ENCODE assay signal across 19 cellular contexts in genomic region chr10:17316488-17317170, GRCh38.
DNase-seq lines count a peak whose midpoint lies in the region; ATAC-seq, FAIRE-seq and TF ChIP-seq lines count a peak whose summit lies in the region.
"Had no signal": no experiment of that assay in that cellular context is flagged by ENCODE, and none has a peak within 500 bp of the region (broad histone marks: within the 10 kb centered on the region; RNA-seq: fewer than 3 reads in every experiment).

No MANE protein-coding gene starts in this region.

- H4K20me1 ChIP-seq in OCI-LY7 (ENCODE audit: insufficient read depth, low read length): no peaks in the 10 kb centered on the region
- H4K20me1 ChIP-seq in HepG2 (ENCODE audit: insufficient read depth, low read length): no peaks in the 10 kb centered on the region

- no peaks in the 10 kb centered on the region for H3K4me1 ChIP-seq in OCI-LY7 (ENCODE audit: insufficient read depth, low read length, poor library complexity, severe bottlenecking)
- H3K4me1 ChIP-seq in HepG2 (ENCODE audit: insufficient read depth, low read length): no peaks in the 10 kb centered on the region
- H3K4me1 ChIP-seq: heart right ventricle, left ventricle myocardium inferior, right atrium auricular region had no signal

- H3K4me3 ChIP-seq in OCI-LY7 (ENCODE audit: low read depth, low read length, poor library complexity, severe bottlenecking): no peak overlapping the region
- H3K4me3 ChIP-seq in HepG2 (replicated peaks in 1 of 3; ENCODE audit: insufficient read depth in 1 of 3, low read depth in 2 of 3, low read length in 3 of 3): no peak overlapping the region
- H3K4me3 ChIP-seq: heart right ventricle, left ventricle myocardium inferior, right atrium auricular region had no signal

- TF ChIP-seq CTCF in OCI-LY7 (conservative IDR thresholded peaks at IDR 0.05; ENCODE audit: low read length): no peak
- no peak for TF ChIP-seq CTCF in HepG2 (CRISPR knock-in tag; IDR thresholded peaks at IDR 0.05)

- H3K27ac ChIP-seq in OCI-LY7 (ENCODE audit: low read depth, low read length, poor library complexity, severe bottlenecking): no peak overlapping the region
- H3K27ac ChIP-seq in HepG2 (ENCODE audit: extremely low read length, insufficient read depth, low read length): no peak overlapping the region
- H3K27ac ChIP-seq: heart right ventricle, left ventricle myocardium inferior, right atrium auricular region had no signal

- CTCF ChIA-PET in OCI-LY7 (lab: Charles Lee; ENCODE audit: unreplicated experiment): no interaction called here
- CTCF ChIA-PET in HepG2 (lab: Yijun Ruan, JAX; ENCODE audit: low intra/inter-chr PET ratio, low total read pairs): no interaction called here

- no peak for TF ChIP-seq EP300 in HepG2 (IDR thresholded peaks at IDR 0.05; ENCODE audit: low read depth in 2 of 2, low read length in 2 of 2)
- no peak for TF ChIP-seq EP300 in HepG2 (CRISPR knock-in tag; IDR thresholded peaks at IDR 0.05; ENCODE audit: borderline replicate concordance)

- 0% methylated on average over 1 of the region's 1 CpG for WGBS in HepG2 (ENCODE audit: low lambda C conversion rate)

- H3K79me2 ChIP-seq in OCI-LY7 (ENCODE audit: insufficient read depth, low read depth, low read length) (no peaks in the 10 kb centered on the region), HepG2 (ENCODE audit: insufficient read depth, low read length) (no peaks in the 10 kb centered on the region)

- no peak for TF ChIP-seq RAD21 in HepG2 (CRISPR knock-in tag; IDR thresholded peaks at IDR 0.05)

- H3K9me3 ChIP-seq in OCI-LY7 (ENCODE audit: low read length) (no peaks in the 10 kb centered on the region), HepG2 (ENCODE audit: low read length) (no peaks in the 10 kb centered on the region)
- H3K9me3 ChIP-seq: heart right ventricle, right atrium auricular region had no signal

- H3K27me3 ChIP-seq in HepG2 (ENCODE audit: control insufficient read depth in 1 of 2, insufficient read depth in 2 of 2, low read length in 2 of 2): no peaks in the 10 kb centered on the region; a peak in 1 of 5 replicates
- H3K27me3 ChIP-seq: heart right ventricle, right atrium auricular region had no signal

- in situ Hi-C loops in HepG2 (cut with HindIII; ENCODE audit: extremely low pct_ligation_motif_present, low pct_unique_long_range_greater_than_20kb): no loop called here

- H3K36me3 ChIP-seq in OCI-LY7 (ENCODE audit: insufficient read depth, low read length): no peaks in the 10 kb centered on the region
- no peaks in the 10 kb centered on the region for H3K36me3 ChIP-seq in HepG2 (replicated peaks in 1 of 2; ENCODE audit: control insufficient read depth in 1 of 2, insufficient read depth in 2 of 2, low read length in 2 of 2)
- H3K36me3 ChIP-seq: left ventricle myocardium inferior, right atrium auricular region had no signal

- no peak for FAIRE-seq in HepG2 (lab: Jason Lieb, UNC)
- FAIRE-seq: bronchial epithelial cell had no signal

- ATAC-seq in GM18861 (IDR thresholded peaks at IDR 0.05; ENCODE audit: unreplicated experiment) (peak; percentile 83), GM21447 (IDR thresholded peaks at IDR 0.05; ENCODE audit: unreplicated experiment) (peak; percentile 92), HG02970 (IDR thresholded peaks at IDR 0.05; ENCODE audit: low FRiP score, unreplicated experiment) (peak; percentile 92), HG03520 (IDR thresholded peaks at IDR 0.05; ENCODE audit: unreplicated experiment) (peak; percentile 97), HepG2 (no peak)
- ATAC-seq: heart right ventricle; stimulated activated naive CD8-positive, alpha-beta T cell treated with anti-CD3 and anti-CD28 coated beads, Interleukin-15, amount 100 ng/mL, for 72 hours had no signal

- H2AFZ ChIP-seq in OCI-LY7 (ENCODE audit: low read length) (no peak overlapping the region), HepG2 (ENCODE audit: low read length) (no peak overlapping the region)

- DNase-seq in OCI-LY7 (ENCODE audit: low spot score) (no peak), hypothalamus (lab: John Stamatoyannopoulos, UW) (no peak), HepG2 (ENCODE audit: low spot score) (no peak), activated gamma-delta T cell (lab: John Stamatoyannopoulos, UW) (no peak)
- DNase-seq: activated CD4-positive, alpha-beta T cell treated with anti-CD3 and anti-CD28 coated beads, Interleukin-2, amount 10 ng/mL, durations not matched to agents 7 days and 5 days; activated naive CD4-positive, alpha-beta T cell; heart right ventricle; left ventricle myocardium inferior; MV-4-11; NCI-H345; stimulated activated CD4-positive, alpha-beta T cell treated with anti-CD3 and anti-CD28 coated beads, Interleukin-4, amount 100 ng/mL, for 4 hours; stimulated activated naive CD8-positive, alpha-beta T cell treated with anti-CD3 and anti-CD28 coated beads, Interleukin-15, amount 100 ng/mL, for 72 hours; T-helper 2 cell had no signal

- H3K9ac ChIP-seq in HepG2 (ENCODE audit: insufficient read depth, low read depth, low read length): no peak overlapping the region

- no peak overlapping the region for H3K4me2 ChIP-seq in OCI-LY7 (ENCODE audit: low read length)
- H3K4me2 ChIP-seq in HepG2 (ENCODE audit: low read depth, low read length): no peak overlapping the region

- POLR2A ChIA-PET in OCI-LY7 (lab: Charles Lee) (no interaction called here), HepG2 (lab: Yijun Ruan, JAX) (no interaction called here)

- no TSS peak for BruUV-seq in OCI-LY7 (replicated peaks; lab: Mats Ljungman, UMichigan)
- BruUV-seq in HepG2 (replicated peaks; lab: Mats Ljungman, UMichigan): no TSS peak

- H3K9me2 ChIP-seq in OCI-LY7 (ENCODE audit: insufficient read depth, low read length): no peaks in the 10 kb centered on the region

- intact Hi-C loops in OCI-LY7 (cut with micrococcal nuclease; ENCODE audit: unreplicated experiment): no loop called here
- intact Hi-C loops in HepG2 (cut with micrococcal nuclease; ENCODE audit: unreplicated experiment): no loop called here

- no peak for TF ChIP-seq POLR2A in HepG2 (IDR thresholded peaks at IDR 0.05; ENCODE audit: insufficient read depth in 1 of 2, low read depth in 2 of 2, low read length in 2 of 2)

TF ChIP-seq in HepG2, 621 proteins besides CTCF, POLR2A, EP300 and RAD21:
- TF ChIP-seq SMARCC2 (IDR thresholded peaks at IDR 0.05): no peak
- TF ChIP-seq DRAP1 (CRISPR knock-in tag; IDR thresholded peaks at IDR 0.05): no peak
- TF ChIP-seq ZNF460 (CRISPR knock-in tag; IDR thresholded peaks at IDR 0.05; ENCODE audit: borderline replicate concordance): no peak
- no peak for TF ChIP-seq ZFP36L1 (CRISPR knock-in tag; IDR thresholded peaks at IDR 0.05)
- no peak for TF ChIP-seq ZSCAN30 (CRISPR knock-in tag; IDR thresholded peaks at IDR 0.05)
